ENCODE assay signal across 12 cellular contexts in genomic region chr6:109336221-109336955, GRCh38. TPM values are rescaled to one million over a fixed set of nuclear protein-coding genes. Genes with fewer than 3 reads are reported as not detected.
A peak's percentile ranks its signal among the peaks of the same experiment; 100 is the strongest.
DNase-seq lines count a peak whose midpoint lies in the region; ATAC-seq, FAIRE-seq and TF ChIP-seq lines count a peak whose summit lies in the region.
"Had no signal": no experiment of that assay in that cellular context is flagged by ENCODE, and none has a peak within 500 bp of the region (broad histone marks: within the 10 kb centered on the region; RNA-seq: fewer than 3 reads in every experiment).

No MANE protein-coding gene starts in this region.

- WGBS in thyroid gland, 2 donors: 19 to 27% methylated on average over 3 of the region's 3 CpGs
- 65 to 88% (median 72%) methylated on average over 3 of the region's 3 CpGs for WGBS in spleen, 5 donors

- peaks cover 4% of the 10 kb centered on the region for H3K36me3 Mint-ChIP-seq in WTC11

- no peaks in the 10 kb centered on the region for H3K27me3 Mint-ChIP-seq in WTC11 (ENCODE audit: low read depth)
- H3K27me3 Mint-ChIP-seq: B cell; central memory CD8-positive, alpha-beta T cell had no signal

- ATAC-seq in WTC11: no peak

- H3K4me1 Mint-ChIP-seq in WTC11: no peaks in the 10 kb centered on the region
- H3K4me1 Mint-ChIP-seq: B cell had no signal

- H3K27ac ChIP-seq in thyroid gland (peak overlapping the region; percentile 7 to 79 (median 75)), spleen (no peak overlapping the region)
- H3K27ac ChIP-seq: parathyroid adenoma had no signal

- no peaks in the 10 kb centered on the region for H3K27me3 ChIP-seq in thyroid gland
- H3K27me3 ChIP-seq in spleen (replicated peaks in 1 of 7): no peaks in the 10 kb centered on the region

- no peak for TF ChIP-seq CTCF in WTC11 (IDR thresholded peaks at IDR 0.05)
- peak in 1 of 6 experiments; percentile 21 for TF ChIP-seq CTCF in thyroid gland (IDR thresholded peaks at IDR 0.05)
- TF ChIP-seq CTCF in spleen (IDR thresholded peaks at IDR 0.05 in 8 of 11, conservative IDR thresholded peaks at IDR 0.05 in 3 of 11): no peak

- POLR2A ChIA-PET in WTC11 (lab: Charles Lee): no interaction called here

- CTCF ChIA-PET in WTC11 (lab: Charles Lee): no interaction called here

- no peak for FAIRE-seq in RCC 7860 (lab: Jason Lieb, UNC)

- H3K27ac Mint-ChIP-seq in WTC11: no peak overlapping the region
- H3K27ac Mint-ChIP-seq: B cell had no signal

- H3K36me3 ChIP-seq in thyroid gland (no peaks in the 10 kb centered on the region), spleen (peaks cover 0 to 14% (median 0%) of the 10 kb centered on the region in 6 donors)

- H3K4me1 ChIP-seq in thyroid gland (peaks cover 11 to 12% of the 10 kb centered on the region in 2 donors), spleen (peaks cover 0 to 11% (median 0%) of the 10 kb centered on the region in 6 donors)
- H3K4me1 ChIP-seq: parathyroid adenoma had no signal

- H3K9me3 Mint-ChIP-seq in WTC11: peaks cover 12% of the 10 kb centered on the region
- H3K9me3 Mint-ChIP-seq: central memory CD8-positive, alpha-beta T cell had no signal

- TF ChIP-seq POLR2A in thyroid gland (IDR thresholded peaks at IDR 0.05): no peak
- TF ChIP-seq POLR2A in spleen (IDR thresholded peaks at IDR 0.05): no peak

- no peaks in the 10 kb centered on the region for H3K9me3 ChIP-seq in thyroid gland
- H3K9me3 ChIP-seq in spleen: no peaks in the 10 kb centered on the region

- H3K4me3 ChIP-seq in thyroid gland (replicated peaks in 1 of 3) (no peak overlapping the region), spleen (no peak overlapping the region)

- intact Hi-C loops in thyroid gland (cut with DNase I) (no loop called here), spleen (cut with DNase I; ENCODE audit: low total_unique reads) (no loop called here)

- no peak overlapping the region for H3K4me3 Mint-ChIP-seq in WTC11
- H3K4me3 Mint-ChIP-seq: B cell; central memory CD8-positive, alpha-beta T cell had no signal

- DNase-seq in SIG-M5 treated with dmso at 0.1 percent for 504 hours (lab: John Stamatoyannopoulos, UW; ENCODE audit: unreplicated experiment) (peak; percentile 17), SIG-M5 (lab: John Stamatoyannopoulos, UW) (no peak), WTC11 (ENCODE audit: low spot score) (no peak), foreskin melanocyte (peak; percentile 77), thyroid gland (peak; percentile 82 to 86), RCC 7860 (ENCODE audit: low spot score) (no peak), NOMO-1 (lab: John Stamatoyannopoulos, UW; ENCODE audit: unreplicated experiment in 2 of 2) (no peak), spleen (no peak)
- DNase-seq: NCI-H1105 had no signal

TF ChIP-seq in WTC11, 78 proteins besides CTCF, POLR2A, EP300 and RAD21:
- TF ChIP-seq USF2 (CRISPR knock-in tag; IDR thresholded peaks at IDR 0.05) (no peak), ZNF281 (CRISPR knock-in tag; IDR thresholded peaks at IDR 0.05) (no peak), ATF2 (CRISPR knock-in tag; IDR thresholded peaks at IDR 0.05; ENCODE audit: borderline replicate concordance, low read depth) (no peak), USF1 (CRISPR knock-in tag; IDR thresholded peaks at IDR 0.05) (no peak), FOXK1 (CRISPR knock-in tag; IDR thresholded peaks at IDR 0.05) (no peak), GABPB1 (CRISPR knock-in tag; IDR thresholded peaks at IDR 0.05) (peak; percentile 87), JUN (CRISPR knock-in tag; IDR thresholded peaks at IDR 0.05) (no peak), MAX (CRISPR knock-in tag; IDR thresholded peaks at IDR 0.05) (peak; percentile 35; the same call in 1 of the 2 replicates), ZNF423 (CRISPR knock-in tag; IDR thresholded peaks at IDR 0.05) (no peak), ZNF416 (CRISPR knock-in tag; IDR thresholded peaks at IDR 0.05) (no peak), ZMAT4 (CRISPR knock-in tag; IDR thresholded peaks at IDR 0.05) (no peak), SP1 (CRISPR knock-in tag; conservative IDR thresholded peaks at IDR 0.05) (no peak), EMX1 (CRISPR knock-in tag; IDR thresholded peaks at IDR 0.05) (no peak), AFF4 (CRISPR knock-in tag; IDR thresholded peaks at IDR 0.05; ENCODE audit: borderline replicate concordance) (no peak)

RNA-seq across cellular contexts. Expression of gene CD164, which starts 45.9 kb away (rescaled TPM):
- total RNA-seq in WTC11 (2021) (74.9 to 80.2 TPM (median 79.8 TPM) in 3 replicates), thyroid gland (100 to 1,000 TPM; 284 to 415 (median 340) TPM), spleen (100 to 1,000 TPM; 179 to 249 (median 213) TPM)
- 100 to 1,000 TPM in 2 of 3 donors, 10 to 100 TPM in 1; 79.4 to 119 (median 105) TPM for polyA plus RNA-seq in spleen

Comparison
In these comparisons a context has a peak if more than half of its experiments do, and no peak if none do; other contexts are left out.
1. DNase-seq: peak in SIG-M5 treated with dmso at 0.1 percent for 504 hours (single experiment), foreskin melanocyte (single experiment) and thyroid gland (2 of 2); none in SIG-M5 (single experiment), WTC11 (single experiment), RCC 7860 (single experiment), NOMO-1 (0 of 2) and spleen (single experiment).
2. H3K27ac ChIP-seq: peak in thyroid gland (3 of 3); none in spleen (0 of 8).